In the genomic region with DNA sequence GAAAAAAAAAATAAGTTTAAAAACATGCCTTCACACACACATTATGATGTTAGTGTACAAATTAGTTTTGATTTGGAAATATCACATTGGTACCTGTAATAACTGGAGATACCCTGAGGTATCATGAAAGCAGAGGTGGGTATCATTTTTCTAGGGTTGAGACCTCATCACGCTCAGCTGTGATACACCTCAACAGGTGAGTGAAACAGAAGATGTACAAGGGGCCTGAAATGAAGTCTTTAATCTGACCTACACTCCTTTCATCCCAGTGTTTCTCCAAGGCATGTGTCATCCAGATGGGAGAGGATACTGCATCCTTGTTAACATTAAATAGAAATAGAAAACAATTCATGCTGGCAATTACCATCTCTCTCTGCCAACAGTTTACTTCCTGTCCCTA, we compare ENCODE assay signal across 30 cellular contexts. TPM values are rescaled to one million over a fixed set of nuclear protein-coding genes. Genes with fewer than 3 reads are reported as not detected.
"Had no signal": no experiment of that assay in that cellular context is flagged by ENCODE, and none has a peak within 500 bp of the region (broad histone marks: within the 10 kb centered on the region; RNA-seq: fewer than 3 reads in every experiment).

No MANE protein-coding gene starts in this region.

- H3K9me3 Mint-ChIP-seq: activated CD4-positive, alpha-beta T cell treated with anti-CD3 and anti-CD28 coated beads, Interleukin-2, amount 10 ng/mL, durations not matched to agents 24 days and 14 days; activated naive CD4-positive, alpha-beta T cell treated with anti-CD3 and anti-CD28 coated beads, Interleukin-2, amount 50 U/mL, for 24 hours; activated naive CD8-positive, alpha-beta T cell treated with anti-CD3 and anti-CD28 coated beads, Interleukin-2, amount 10 ng/mL, durations not matched to agents 7 days and 5 days; activated T-cell treated with anti-CD3 and anti-CD28 coated beads, Interleukin-2, amount 50 U/mL, for 24 hours; activated T-helper 2 cell treated with anti-CD3 and anti-CD28 coated beads, Interferon-gamma antibody, Interleukin-2, Interleukin-4, amounts not matched to agents 10 μg/mL and 5 μg/mL and 100 μg/mL, durations not matched to agents 14 hours and 24 hours and 36 hours; T-helper 1 cell treated with Interleukin-12 subunit alpha and Interleukin-12 subunit beta and Interleukin-4 antibody, amounts not matched to agents 30 μg/mL and 1 μg/mL, for 36 hours; T-helper 2 cell treated with Interferon-gamma antibody and Interleukin-4, amounts not matched to agents 5 μg/mL and 100 μg/mL, for 36 hours had no signal

- H3K4me3 ChIP-seq: body of pancreas, breast epithelium, MG63, SK-N-MC had no signal

- H3K36me3 Mint-ChIP-seq: activated naive CD4-positive, alpha-beta T cell treated with anti-CD3 and anti-CD28 coated beads, Interleukin-2, amount 50 U/mL, for 24 hours; activated naive CD8-positive, alpha-beta T cell treated with anti-CD3 and anti-CD28 coated beads, Interleukin-2, amount 10 ng/mL, durations not matched to agents 7 days and 5 days had no signal

- ATAC-seq: activated CD8-positive, alpha-beta T cell treated with anti-CD3 and anti-CD28 coated beads, Interleukin-2, amount 10 ng/mL, durations not matched to agents 7 days and 5 days; body of pancreas; Panc1 had no signal

- H3K36me3 ChIP-seq: breast epithelium, MG63 had no signal

- H3K27ac ChIP-seq: body of pancreas, breast epithelium, SK-N-MC had no signal

- H3K9me3 ChIP-seq: body of pancreas, breast epithelium, MG63, SJCRH30 had no signal

- H3K27me3 ChIP-seq: MG63, SJCRH30 had no signal

- H3K4me3 Mint-ChIP-seq: activated CD4-positive, alpha-beta T cell treated with anti-CD3 and anti-CD28 coated beads, Interleukin-2, amount 10 ng/mL, durations not matched to agents 24 days and 14 days; activated CD8-positive, alpha-beta T cell treated with anti-CD3 and anti-CD28 coated beads, Interleukin-2, amount 10 ng/mL, durations not matched to agents 7 days and 5 days; activated naive CD4-positive, alpha-beta T cell treated with anti-CD3 and anti-CD28 coated beads, Interleukin-2, amount 50 U/mL, for 24 hours; activated naive CD8-positive, alpha-beta T cell treated with anti-CD3 and anti-CD28 coated beads, Interleukin-2, amount 10 ng/mL, durations not matched to agents 7 days and 5 days; activated T-cell treated with anti-CD3 and anti-CD28 coated beads, Interleukin-2, amount 50 U/mL, for 24 hours; T-helper 1 cell treated with Interleukin-12 subunit alpha and Interleukin-12 subunit beta and Interleukin-4 antibody, amounts not matched to agents 30 μg/mL and 1 μg/mL, for 36 hours; T-helper 2 cell treated with Interferon-gamma antibody and Interleukin-4, amounts not matched to agents 5 μg/mL and 100 μg/mL, for 36 hours had no signal

- DNase-seq: activated CD4-positive, alpha-beta T cell treated with anti-CD3 and anti-CD28 coated beads, Interleukin-2, amount 10 ng/mL, durations not matched to agents 24 days and 14 days; activated CD4-positive, alpha-beta T cell treated with anti-CD3 and anti-CD28 coated beads, Interleukin-2, amount 50 U/mL, for 4 hours; activated CD8-positive, alpha-beta T cell treated with anti-CD3 and anti-CD28 coated beads, Interleukin-2, amount 10 ng/mL, durations not matched to agents 7 days and 5 days; activated gamma-delta T cell; activated naive CD4-positive, alpha-beta T cell treated with Interleukin-2 at 50 U/mL for 16 hours; activated naive CD8-positive, alpha-beta T cell treated with anti-CD3 and anti-CD28 coated beads, Interleukin-2, amount 10 ng/mL, durations not matched to agents 7 days and 5 days; activated T-cell treated with anti-CD3 and anti-CD28 coated beads, Interleukin-2, amount 50 U/mL, for 24 hours; amygdala; body of pancreas; MG63; NCI-H1048; NCI-H1105 treated with DMSO at 0.1 percent for 48 hours; NCI-H1436; NCI-H1694; NCI-H1930; NCI-H2081 treated with DMSO at 0.1 percent for 48 hours; NCI-H226; NCI-H524 treated with DMSO at 0.1 percent for 48 hours; SHP77; SJCRH30 had no signal

- H3K4me1 ChIP-seq: breast epithelium had no signal

- H3K27ac Mint-ChIP-seq: activated CD4-positive, alpha-beta T cell treated with anti-CD3 and anti-CD28 coated beads, Interleukin-2, amount 10 ng/mL, durations not matched to agents 24 days and 14 days; activated CD8-positive, alpha-beta T cell treated with anti-CD3 and anti-CD28 coated beads, Interleukin-2, amount 10 ng/mL, durations not matched to agents 7 days and 5 days; activated naive CD4-positive, alpha-beta T cell treated with anti-CD3 and anti-CD28 coated beads, Interleukin-2, amount 50 U/mL, for 24 hours; activated naive CD8-positive, alpha-beta T cell treated with anti-CD3 and anti-CD28 coated beads, Interleukin-2, amount 10 ng/mL, durations not matched to agents 7 days and 5 days; activated T-cell treated with anti-CD3 and anti-CD28 coated beads, Interleukin-2, amount 50 U/mL, for 24 hours; activated T-helper 2 cell treated with anti-CD3 and anti-CD28 coated beads, Interferon-gamma antibody, Interleukin-2, Interleukin-4, amounts not matched to agents 10 μg/mL and 5 μg/mL and 100 μg/mL, durations not matched to agents 14 hours and 24 hours and 36 hours; T-helper 1 cell treated with Interleukin-12 subunit alpha and Interleukin-12 subunit beta and Interleukin-4 antibody, amounts not matched to agents 30 μg/mL and 1 μg/mL, for 36 hours; T-helper 2 cell treated with Interferon-gamma antibody and Interleukin-4, amounts not matched to agents 5 μg/mL and 100 μg/mL, for 36 hours had no signal

- FAIRE-seq: astrocyte, TTC549 had no signal

RNA-seq across cellular contexts. Expression of a gene that starts 7.4 kb away (rescaled TPM):
- total RNA-seq: activated CD4-positive, alpha-beta T cell treated with anti-CD3 and anti-CD28 coated beads, Interleukin-2, amount 10 ng/mL, durations not matched to agents 24 days and 14 days; activated CD8-positive, alpha-beta T cell treated with anti-CD3 and anti-CD28 coated beads, Interleukin-2, amount 10 ng/mL, durations not matched to agents 7 days and 5 days; activated T-helper 2 cell treated with anti-CD3 and anti-CD28 coated beads, Interferon-gamma antibody, Interleukin-2, Interleukin-4, amounts not matched to agents 10 μg/mL and 5 μg/mL and 100 μg/mL, durations not matched to agents 14 hours and 24 hours and 36 hours; NCI-H460 had no signal
